Comparison of ENCODE assay signal across 8 cellular contexts in the genomic region with DNA sequence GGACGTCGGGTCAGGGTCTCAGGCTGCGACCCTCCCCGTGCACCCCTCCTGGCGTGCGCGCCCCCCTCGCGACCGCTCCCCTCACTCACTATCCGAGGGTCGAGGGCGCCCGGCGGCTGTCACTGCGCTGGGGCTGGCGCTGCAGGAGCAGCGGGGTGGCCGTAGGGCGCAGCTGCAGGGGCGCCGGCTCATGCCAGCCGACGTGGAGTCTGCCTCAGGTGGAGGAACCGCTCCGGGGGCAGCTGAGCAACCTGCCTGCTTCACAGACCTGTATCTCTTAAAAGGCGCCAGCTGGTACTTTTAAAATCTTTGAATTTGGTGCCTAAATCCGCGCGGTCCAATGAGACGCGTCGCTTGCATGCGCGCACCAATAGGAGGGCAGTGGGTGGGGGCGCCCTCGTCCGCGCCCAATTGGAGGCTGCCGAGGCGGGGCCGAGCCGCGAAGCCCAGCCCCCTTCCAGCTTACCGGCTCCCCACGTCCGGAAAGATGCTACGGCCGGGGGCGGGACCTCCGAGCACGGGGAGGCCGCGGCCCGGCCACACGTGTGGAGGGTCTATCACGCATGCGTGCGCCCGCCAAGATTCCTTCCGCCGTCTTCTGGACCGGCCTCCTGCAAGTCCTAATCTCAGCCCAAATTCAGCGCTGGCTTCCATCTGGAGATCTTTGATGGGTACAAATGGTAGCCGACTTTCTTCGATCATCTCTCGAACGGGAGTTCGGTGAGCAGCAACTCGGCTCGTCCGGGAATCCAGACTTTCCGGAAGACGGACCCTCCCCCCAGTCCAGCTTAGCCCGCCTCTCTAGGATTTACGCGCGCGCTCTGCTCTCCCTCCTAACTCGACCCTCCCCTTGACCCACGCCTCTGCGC. TPM values are rescaled to one million over a fixed set of nuclear protein-coding genes. Genes with fewer than 3 reads are reported as not detected.
DNase-seq lines count a peak whose midpoint lies in the region; TF ChIP-seq lines count a peak whose summit lies in the region.

A gene with protein sequence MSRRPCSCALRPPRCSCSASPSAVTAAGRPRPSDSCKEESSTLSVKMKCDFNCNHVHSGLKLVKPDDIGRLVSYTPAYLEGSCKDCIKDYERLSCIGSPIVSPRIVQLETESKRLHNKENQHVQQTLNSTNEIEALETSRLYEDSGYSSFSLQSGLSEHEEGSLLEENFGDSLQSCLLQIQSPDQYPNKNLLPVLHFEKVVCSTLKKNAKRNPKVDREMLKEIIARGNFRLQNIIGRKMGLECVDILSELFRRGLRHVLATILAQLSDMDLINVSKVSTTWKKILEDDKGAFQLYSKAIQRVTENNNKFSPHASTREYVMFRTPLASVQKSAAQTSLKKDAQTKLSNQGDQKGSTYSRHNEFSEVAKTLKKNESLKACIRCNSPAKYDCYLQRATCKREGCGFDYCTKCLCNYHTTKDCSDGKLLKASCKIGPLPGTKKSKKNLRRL (minus strand): TSS at position 274 of the 869 bp plus-strand sequence. CDS start 82 bp downstream, at position 192.

- CTCF ChIA-PET in activated CD8-positive, alpha-beta memory T cell treated with anti-CD3 and anti-CD28 coated beads for 36 hours (lab: Charles Lee), result interaction anchor here (1.0 to 1.1 kb wide), 2 partner anchors 10 to 12 kb away, joined by 3 read pairs; no protein-coding TSS in a partner anchor

- POLR2A ChIA-PET in activated CD8-positive, alpha-beta memory T cell treated with anti-CD3 and anti-CD28 coated beads for 36 hours (lab: Charles Lee), result interaction anchor here (0.6 to 1.4 kb wide), 7 partner anchors 10 to 1267 kb away, joined by 3 to 6 read pairs (median 3); no protein-coding TSS in a partner anchor

- H3K27me3 ChIP-seq in effector memory CD4-positive, alpha-beta T cell (replicated peaks; ENCODE audit: control insufficient read depth, insufficient read depth, low read length, poor library complexity, severe bottlenecking), result no peaks in the 10 kb centered on the region

- DNase-seq in CMK (ENCODE audit: low read depth) (peak; percentile 91), GM20000 (ENCODE audit: low spot score) (peak; percentile 96), HT-29 (ENCODE audit: low spot score) (peak; percentile 96), NOMO-1 (lab: John Stamatoyannopoulos, UW; ENCODE audit: unreplicated experiment in 2 of 2) (peak; percentile 96), lung microvascular endothelial cell (ENCODE audit: low read depth in 2 of 2) (peak; percentile 99)
- DNase-seq in effector memory CD4-positive, alpha-beta T cell, result peak; percentile 93 to 96 (median 94)
- DNase-seq in stimulated activated CD4-positive, alpha-beta T cell treated with anti-CD3 and anti-CD28 coated beads, TNF-alpha, amount 100 ng/mL, for 48 hours (ENCODE audit: low read depth in 3 of 3), result peak; percentile 94 to 97 (median 95)

- no peak for TF ChIP-seq CTCF in GM20000 (IDR thresholded peaks at IDR 0.05; ENCODE audit: extremely low read depth, missing control alignments)

- H3K4me3 ChIP-seq in effector memory CD4-positive, alpha-beta T cell (ENCODE audit: insufficient read depth, low read depth, low read length, poor library complexity, severe bottlenecking), result peak within 1 kb of the TSS; percentile 92

- no peaks in the 10 kb centered on the region for H3K36me3 ChIP-seq in effector memory CD4-positive, alpha-beta T cell (ENCODE audit: control insufficient read depth, insufficient read depth, low read length)

- H3K4me1 ChIP-seq in effector memory CD4-positive, alpha-beta T cell (ENCODE audit: control insufficient read depth, insufficient read depth, low read length, poor library complexity, severe bottlenecking), result peaks cover 16% of the 10 kb centered on the region

- peak within 1 kb of the TSS; percentile 90 for H3K27ac ChIP-seq in effector memory CD4-positive, alpha-beta T cell (ENCODE audit: insufficient read depth, low read length, poor library complexity, severe bottlenecking)

- H3K9me3 ChIP-seq in effector memory CD4-positive, alpha-beta T cell (ENCODE audit: control insufficient read depth, low read length), result no peaks in the 10 kb centered on the region

RNA-seq across cellular contexts. Expression of the gene that starts here (rescaled TPM):
- 8.5 TPM in 2 replicates for total RNA-seq in HT-29 (2014; rRNA removed; shearing (Covaris generic))
- total RNA-seq in activated CD8-positive, alpha-beta memory T cell treated with anti-CD3 and anti-CD28 coated beads for 36 hours, result 10 to 100 TPM; 31.5 to 32.9 TPM
- 4.0 and 6.8 TPM in 2 replicates for total RNA-seq in lung microvascular endothelial cell

Comparison
In these comparisons a context has a peak if more than half of its experiments do, and no peak if none do; other contexts are left out.
1. Peak in every context shown above with its lines: DNase-seq, H3K4me3 ChIP-seq and H3K27ac ChIP-seq.